Comparison of ENCODE assay signal across 1 cellular context in the genomic region with DNA sequence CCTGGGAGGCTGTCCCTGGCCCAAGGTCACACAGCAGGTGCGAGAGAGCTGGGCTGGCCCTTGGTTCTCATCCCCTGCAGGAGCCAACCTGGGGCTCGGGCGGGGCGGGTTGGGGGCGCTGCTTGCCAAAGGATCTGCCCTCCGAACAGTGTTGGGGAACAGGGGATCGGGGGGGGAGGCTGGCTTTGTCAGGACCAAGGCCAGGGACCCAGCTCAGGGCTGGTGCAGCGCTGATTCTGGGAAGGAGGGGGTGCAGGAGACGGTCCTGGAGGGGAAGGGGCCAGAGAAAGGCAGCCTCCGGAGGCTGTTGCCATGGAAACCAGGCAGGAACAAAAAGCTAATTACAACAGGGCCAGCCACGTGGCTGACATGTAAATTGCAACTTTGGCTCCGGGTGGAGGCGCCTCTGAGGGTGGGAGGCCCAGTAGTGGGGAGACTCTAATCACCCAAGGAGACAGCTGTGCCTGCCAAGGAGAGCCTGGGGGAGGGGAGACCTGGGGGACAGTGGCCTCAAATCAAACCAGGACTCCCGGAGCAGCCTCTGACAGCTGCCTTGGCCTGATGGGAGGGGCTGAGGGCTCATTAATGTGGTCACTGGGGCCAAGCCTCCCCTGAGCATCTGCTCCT.
A peak's percentile ranks its signal among the peaks of the same experiment; 100 is the strongest.
TF ChIP-seq lines count a peak whose summit lies in the region.

No MANE protein-coding gene starts in this region.

TF ChIP-seq in HepG2, 621 proteins besides CTCF, POLR2A, EP300 and RAD21 (continued from another document and continues in another):
- TF ChIP-seq, protein P1, sequence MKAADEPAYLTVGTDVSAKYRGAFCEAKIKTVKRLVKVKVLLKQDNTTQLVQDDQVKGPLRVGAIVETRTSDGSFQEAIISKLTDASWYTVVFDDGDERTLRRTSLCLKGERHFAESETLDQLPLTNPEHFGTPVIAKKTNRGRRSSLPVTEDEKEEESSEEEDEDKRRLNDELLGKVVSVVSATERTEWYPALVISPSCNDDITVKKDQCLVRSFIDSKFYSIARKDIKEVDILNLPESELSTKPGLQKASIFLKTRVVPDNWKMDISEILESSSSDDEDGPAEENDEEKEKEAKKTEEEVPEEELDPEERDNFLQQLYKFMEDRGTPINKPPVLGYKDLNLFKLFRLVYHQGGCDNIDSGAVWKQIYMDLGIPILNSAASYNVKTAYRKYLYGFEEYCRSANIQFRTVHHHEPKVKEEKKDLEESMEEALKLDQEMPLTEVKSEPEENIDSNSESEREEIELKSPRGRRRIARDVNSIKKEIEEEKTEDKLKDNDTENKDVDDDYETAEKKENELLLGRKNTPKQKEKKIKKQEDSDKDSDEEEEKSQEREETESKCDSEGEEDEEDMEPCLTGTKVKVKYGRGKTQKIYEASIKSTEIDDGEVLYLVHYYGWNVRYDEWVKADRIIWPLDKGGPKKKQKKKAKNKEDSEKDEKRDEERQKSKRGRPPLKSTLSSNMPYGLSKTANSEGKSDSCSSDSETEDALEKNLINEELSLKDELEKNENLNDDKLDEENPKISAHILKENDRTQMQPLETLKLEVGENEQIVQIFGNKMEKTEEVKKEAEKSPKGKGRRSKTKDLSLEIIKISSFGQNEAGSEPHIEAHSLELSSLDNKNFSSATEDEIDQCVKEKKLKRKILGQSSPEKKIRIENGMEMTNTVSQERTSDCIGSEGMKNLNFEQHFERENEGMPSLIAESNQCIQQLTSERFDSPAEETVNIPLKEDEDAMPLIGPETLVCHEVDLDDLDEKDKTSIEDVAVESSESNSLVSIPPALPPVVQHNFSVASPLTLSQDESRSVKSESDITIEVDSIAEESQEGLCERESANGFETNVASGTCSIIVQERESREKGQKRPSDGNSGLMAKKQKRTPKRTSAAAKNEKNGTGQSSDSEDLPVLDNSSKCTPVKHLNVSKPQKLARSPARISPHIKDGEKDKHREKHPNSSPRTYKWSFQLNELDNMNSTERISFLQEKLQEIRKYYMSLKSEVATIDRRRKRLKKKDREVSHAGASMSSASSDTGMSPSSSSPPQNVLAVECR (CRISPR knock-in tag; IDR thresholded peaks at IDR 0.05; ENCODE audit: borderline replicate concordance) = 0 out of 2 replicates have a peak, but pooled peaks have one; percentile 3
- TF ChIP-seq MXI1 (IDR thresholded peaks at IDR 0.05; ENCODE audit: borderline replicate concordance, low read depth, low read length) = peak; percentile 92; the same call in 2 of the 3 replicates
- TF ChIP-seq, protein P2, sequence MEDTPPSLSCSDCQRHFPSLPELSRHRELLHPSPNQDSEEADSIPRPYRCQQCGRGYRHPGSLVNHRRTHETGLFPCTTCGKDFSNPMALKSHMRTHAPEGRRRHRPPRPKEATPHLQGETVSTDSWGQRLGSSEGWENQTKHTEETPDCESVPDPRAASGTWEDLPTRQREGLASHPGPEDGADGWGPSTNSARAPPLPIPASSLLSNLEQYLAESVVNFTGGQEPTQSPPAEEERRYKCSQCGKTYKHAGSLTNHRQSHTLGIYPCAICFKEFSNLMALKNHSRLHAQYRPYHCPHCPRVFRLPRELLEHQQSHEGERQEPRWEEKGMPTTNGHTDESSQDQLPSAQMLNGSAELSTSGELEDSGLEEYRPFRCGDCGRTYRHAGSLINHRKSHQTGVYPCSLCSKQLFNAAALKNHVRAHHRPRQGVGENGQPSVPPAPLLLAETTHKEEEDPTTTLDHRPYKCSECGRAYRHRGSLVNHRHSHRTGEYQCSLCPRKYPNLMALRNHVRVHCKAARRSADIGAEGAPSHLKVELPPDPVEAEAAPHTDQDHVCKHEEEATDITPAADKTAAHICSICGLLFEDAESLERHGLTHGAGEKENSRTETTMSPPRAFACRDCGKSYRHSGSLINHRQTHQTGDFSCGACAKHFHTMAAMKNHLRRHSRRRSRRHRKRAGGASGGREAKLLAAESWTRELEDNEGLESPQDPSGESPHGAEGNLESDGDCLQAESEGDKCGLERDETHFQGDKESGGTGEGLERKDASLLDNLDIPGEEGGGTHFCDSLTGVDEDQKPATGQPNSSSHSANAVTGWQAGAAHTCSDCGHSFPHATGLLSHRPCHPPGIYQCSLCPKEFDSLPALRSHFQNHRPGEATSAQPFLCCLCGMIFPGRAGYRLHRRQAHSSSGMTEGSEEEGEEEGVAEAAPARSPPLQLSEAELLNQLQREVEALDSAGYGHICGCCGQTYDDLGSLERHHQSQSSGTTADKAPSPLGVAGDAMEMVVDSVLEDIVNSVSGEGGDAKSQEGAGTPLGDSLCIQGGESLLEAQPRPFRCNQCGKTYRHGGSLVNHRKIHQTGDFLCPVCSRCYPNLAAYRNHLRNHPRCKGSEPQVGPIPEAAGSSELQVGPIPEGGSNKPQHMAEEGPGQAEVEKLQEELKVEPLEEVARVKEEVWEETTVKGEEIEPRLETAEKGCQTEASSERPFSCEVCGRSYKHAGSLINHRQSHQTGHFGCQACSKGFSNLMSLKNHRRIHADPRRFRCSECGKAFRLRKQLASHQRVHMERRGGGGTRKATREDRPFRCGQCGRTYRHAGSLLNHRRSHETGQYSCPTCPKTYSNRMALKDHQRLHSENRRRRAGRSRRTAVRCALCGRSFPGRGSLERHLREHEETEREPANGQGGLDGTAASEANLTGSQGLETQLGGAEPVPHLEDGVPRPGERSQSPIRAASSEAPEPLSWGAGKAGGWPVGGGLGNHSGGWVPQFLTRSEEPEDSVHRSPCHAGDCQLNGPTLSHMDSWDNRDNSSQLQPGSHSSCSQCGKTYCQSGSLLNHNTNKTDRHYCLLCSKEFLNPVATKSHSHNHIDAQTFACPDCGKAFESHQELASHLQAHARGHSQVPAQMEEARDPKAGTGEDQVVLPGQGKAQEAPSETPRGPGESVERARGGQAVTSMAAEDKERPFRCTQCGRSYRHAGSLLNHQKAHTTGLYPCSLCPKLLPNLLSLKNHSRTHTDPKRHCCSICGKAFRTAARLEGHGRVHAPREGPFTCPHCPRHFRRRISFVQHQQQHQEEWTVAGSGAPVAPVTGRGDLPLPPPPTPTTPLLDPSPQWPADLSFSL (CRISPR knock-in tag; IDR thresholded peaks at IDR 0.05) = no peak
- TF ChIP-seq ZNF333 (CRISPR knock-in tag; IDR thresholded peaks at IDR 0.05; ENCODE audit: borderline replicate concordance) = peak; percentile 26; the same call in 1 of the 2 replicates
- peak; percentile 30; the same call in 1 of the 2 replicates for TF ChIP-seq ZNF770 (CRISPR knock-in tag; IDR thresholded peaks at IDR 0.05)
- no peak for TF ChIP-seq PAF1 (CRISPR knock-in tag; IDR thresholded peaks at IDR 0.05)
- TF ChIP-seq SOX5 (CRISPR knock-in tag; IDR thresholded peaks at IDR 0.05; ENCODE audit: borderline replicate concordance) = no peak
- TF ChIP-seq ETS1 (CRISPR knock-in tag; IDR thresholded peaks at IDR 0.05) = no peak
- TF ChIP-seq ISL2 (CRISPR knock-in tag; IDR thresholded peaks at IDR 0.05) = no peak
- 0 out of 2 replicates have a peak, but pooled peaks have one; percentile 58 for TF ChIP-seq ARNT2 (CRISPR knock-in tag; IDR thresholded peaks at IDR 0.05; ENCODE audit: low read depth)
- TF ChIP-seq HMG20A (CRISPR knock-in tag; IDR thresholded peaks at IDR 0.05; ENCODE audit: borderline replicate concordance) = no peak
- no peak for TF ChIP-seq MTF1 (CRISPR knock-in tag; IDR thresholded peaks at IDR 0.05)
- TF ChIP-seq KDM2A (CRISPR knock-in tag; IDR thresholded peaks at IDR 0.05; ENCODE audit: borderline replicate concordance, low read depth) = no peak
- TF ChIP-seq FOXC1 (CRISPR knock-in tag; IDR thresholded peaks at IDR 0.05; ENCODE audit: borderline replicate concordance) = peak; percentile 28; the same call in 1 of the 2 replicates
- TF ChIP-seq, protein P3, sequence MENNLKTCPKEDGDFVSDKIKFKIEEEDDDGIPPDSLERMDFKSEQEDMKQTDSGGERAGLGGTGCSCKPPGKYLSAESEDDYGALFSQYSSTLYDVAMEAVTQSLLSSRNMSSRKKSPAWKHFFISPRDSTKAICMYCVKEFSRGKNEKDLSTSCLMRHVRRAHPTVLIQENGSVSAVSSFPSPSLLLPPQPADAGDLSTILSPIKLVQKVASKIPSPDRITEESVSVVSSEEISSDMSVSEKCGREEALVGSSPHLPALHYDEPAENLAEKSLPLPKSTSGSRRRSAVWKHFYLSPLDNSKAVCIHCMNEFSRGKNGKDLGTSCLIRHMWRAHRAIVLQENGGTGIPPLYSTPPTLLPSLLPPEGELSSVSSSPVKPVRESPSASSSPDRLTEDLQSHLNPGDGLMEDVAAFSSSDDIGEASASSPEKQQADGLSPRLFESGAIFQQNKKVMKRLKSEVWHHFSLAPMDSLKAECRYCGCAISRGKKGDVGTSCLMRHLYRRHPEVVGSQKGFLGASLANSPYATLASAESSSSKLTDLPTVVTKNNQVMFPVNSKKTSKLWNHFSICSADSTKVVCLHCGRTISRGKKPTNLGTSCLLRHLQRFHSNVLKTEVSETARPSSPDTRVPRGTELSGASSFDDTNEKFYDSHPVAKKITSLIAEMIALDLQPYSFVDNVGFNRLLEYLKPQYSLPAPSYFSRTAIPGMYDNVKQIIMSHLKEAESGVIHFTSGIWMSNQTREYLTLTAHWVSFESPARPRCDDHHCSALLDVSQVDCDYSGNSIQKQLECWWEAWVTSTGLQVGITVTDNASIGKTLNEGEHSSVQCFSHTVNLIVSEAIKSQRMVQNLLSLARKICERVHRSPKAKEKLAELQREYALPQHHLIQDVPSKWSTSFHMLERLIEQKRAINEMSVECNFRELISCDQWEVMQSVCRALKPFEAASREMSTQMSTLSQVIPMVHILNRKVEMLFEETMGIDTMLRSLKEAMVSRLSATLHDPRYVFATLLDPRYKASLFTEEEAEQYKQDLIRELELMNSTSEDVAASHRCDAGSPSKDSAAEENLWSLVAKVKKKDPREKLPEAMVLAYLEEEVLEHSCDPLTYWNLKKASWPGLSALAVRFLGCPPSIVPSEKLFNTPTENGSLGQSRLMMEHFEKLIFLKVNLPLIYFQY (CRISPR knock-in tag; IDR thresholded peaks at IDR 0.05; ENCODE audit: borderline replicate concordance) = no peak
- TF ChIP-seq ONECUT2 (CRISPR knock-in tag; IDR thresholded peaks at IDR 0.05) = no peak
- TF ChIP-seq E2F5 (CRISPR knock-in tag; conservative IDR thresholded peaks at IDR 0.05) = no peak
- TF ChIP-seq ZNF275 (CRISPR knock-in tag; IDR thresholded peaks at IDR 0.05; ENCODE audit: borderline replicate concordance) = 0 out of 2 replicates have a peak, but pooled peaks have one; percentile 25
- TF ChIP-seq, protein P4, sequence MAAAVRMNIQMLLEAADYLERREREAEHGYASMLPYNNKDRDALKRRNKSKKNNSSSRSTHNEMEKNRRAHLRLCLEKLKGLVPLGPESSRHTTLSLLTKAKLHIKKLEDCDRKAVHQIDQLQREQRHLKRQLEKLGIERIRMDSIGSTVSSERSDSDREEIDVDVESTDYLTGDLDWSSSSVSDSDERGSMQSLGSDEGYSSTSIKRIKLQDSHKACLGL (CRISPR knock-in tag; IDR thresholded peaks at IDR 0.05) = peak; percentile 48; the same call in 1 of the 2 replicates
- no peak for TF ChIP-seq ZMYM4 (CRISPR knock-in tag; IDR thresholded peaks at IDR 0.05)
- TF ChIP-seq ZBTB42 (CRISPR knock-in tag; IDR thresholded peaks at IDR 0.05) = no peak
- peak; percentile 78 for TF ChIP-seq SAP130 (CRISPR knock-in tag; IDR thresholded peaks at IDR 0.05; ENCODE audit: low read depth)
- TF ChIP-seq HMG20B (CRISPR knock-in tag; conservative IDR thresholded peaks at IDR 0.05) = no peak
- TF ChIP-seq ZNF251 (CRISPR knock-in tag; IDR thresholded peaks at IDR 0.05) = no peak
- no peak for TF ChIP-seq TSC22D2 (CRISPR knock-in tag; IDR thresholded peaks at IDR 0.05; ENCODE audit: borderline replicate concordance)
- TF ChIP-seq PHF5A (CRISPR knock-in tag; IDR thresholded peaks at IDR 0.05; ENCODE audit: low read depth, unreplicated experiment) = peak; percentile 6
- TF ChIP-seq ZFP91 (CRISPR knock-in tag; IDR thresholded peaks at IDR 0.05; ENCODE audit: borderline replicate concordance) = peak; percentile 18; the same call in 1 of the 2 replicates
- TF ChIP-seq ZNF7 (CRISPR knock-in tag; IDR thresholded peaks at IDR 0.05) = no peak
